Comparison of ENCODE assay signal across 21 cellular contexts in genomic region chr6:6649824-6650349, GRCh38.
A peak's percentile ranks its signal among the peaks of the same experiment; 100 is the strongest.
DNase-seq lines count a peak whose midpoint lies in the region; ATAC-seq and TF ChIP-seq lines count a peak whose summit lies in the region.
"Had no signal": no experiment of that assay in that cellular context is flagged by ENCODE, and none has a peak within 500 bp of the region (broad histone marks: within the 10 kb centered on the region; RNA-seq: fewer than 3 reads in every experiment).

No MANE protein-coding gene starts in this region.

- H3K27me3 ChIP-seq in right cardiac atrium (ENCODE audit: control insufficient read depth, insufficient read depth): no peaks in the 10 kb centered on the region
- H3K27me3 ChIP-seq: BE2C, MG63 had no signal

- peaks cover 56% of the 10 kb centered on the region for H3K4me1 Mint-ChIP-seq in activated CD8-positive, alpha-beta T cell treated with anti-CD3 and anti-CD28 coated beads, Interleukin-2, amount 10 ng/mL, durations not matched to agents 7 days and 5 days (ENCODE audit: low read depth)
- peaks cover 38% of the 10 kb centered on the region for H3K4me1 Mint-ChIP-seq in activated CD8-positive, alpha-beta T cell treated with anti-CD3 and anti-CD28 coated beads for 36 hours (ENCODE audit: low read depth)
- peaks cover 26% of the 10 kb centered on the region for H3K4me1 Mint-ChIP-seq in activated T-helper 1 cell treated with anti-CD3 and anti-CD28 coated beads, Interleukin-12 subunit alpha, Interleukin-12 subunit beta, Interleukin-2, Interleukin-4 antibody, amounts not matched to agents 30 ng/mL and 10 ng/mL and 1 ng/mL, durations not matched to agents 14 hours and 24 hours and 36 hours (ENCODE audit: low read depth)

- no peaks in the 10 kb centered on the region for H3K9me3 ChIP-seq in right cardiac atrium (ENCODE audit: control insufficient read depth, low read length)
- H3K9me3 ChIP-seq: BE2C had no signal

- CTCF ChIA-PET in activated CD8-positive, alpha-beta T cell treated with anti-CD3 and anti-CD28 coated beads, Interleukin-2, amount 10 ng/mL, durations not matched to agents 7 days and 5 days (lab: Charles Lee): interaction anchor here (0.6 kb wide), 1 partner anchor 1277 kb away, joined by 4 read pairs; no protein-coding TSS in a partner anchor
- CTCF ChIA-PET in activated CD8-positive, alpha-beta T cell treated with anti-CD3 and anti-CD28 coated beads for 36 hours (lab: Charles Lee): interaction anchor here (1.0 kb wide), 1 partner anchor 102 kb away, joined by 3 read pairs; no protein-coding TSS in a partner anchor

- intact Hi-C loops in activated CD8-positive, alpha-beta T cell treated with anti-CD3 and anti-CD28 coated beads for 36 hours (cut with micrococcal nuclease): no loop called here
- intact Hi-C loops in activated T-helper 1 cell treated with anti-CD3 and anti-CD28 coated beads, Interleukin-12 subunit alpha, Interleukin-12 subunit beta, Interleukin-2, Interleukin-4 antibody, amounts not matched to agents 30 ng/mL and 10 ng/mL and 1 ng/mL, durations not matched to agents 14 hours and 24 hours and 36 hours (cut with micrococcal nuclease): loop anchor here (10.0 kb wide), 1 partner anchor 1415 kb away; the partner anchor contains the start of gene BLOC1S5
- intact Hi-C loops in posterior cingulate gyrus (cut with DNase I): no loop called here
- intact Hi-C loops in right cardiac atrium (cut with DNase I): loop anchor here in 1 of 4 donors (10.0 kb wide), 1 partner anchor 55 kb away; no protein-coding TSS in a partner anchor

- DNase-seq in activated CD8-positive, alpha-beta T cell treated with anti-CD3 and anti-CD28 coated beads, Interleukin-2, amount 10 ng/mL, durations not matched to agents 7 days and 5 days: no peak
- no peak for DNase-seq in activated CD8-positive, alpha-beta T cell treated with anti-CD3 and anti-CD28 coated beads for 36 hours
- DNase-seq in DMS 273 treated with DMSO at 0.1 percent for 48 hours (lab: John Stamatoyannopoulos, UW) (peak; percentile 34), posterior cingulate gyrus (peak in 7 of 10 donors; percentile 18 to 92 (median 43)), kidney tubule cell (ENCODE audit: low spot score) (no peak), AML-193 (lab: John Stamatoyannopoulos, UW) (no peak), right cardiac atrium (no peak)
- no peak for DNase-seq in activated T-helper 1 cell treated with anti-CD3 and anti-CD28 coated beads, Interleukin-12 subunit alpha, Interleukin-12 subunit beta, Interleukin-2, Interleukin-4 antibody, amounts not matched to agents 30 ng/mL and 10 ng/mL and 1 ng/mL, durations not matched to agents 14 hours and 24 hours and 36 hours (ENCODE audit: low spot score)
- DNase-seq: BE2C, DND-41, GOT3, HCEC 1CT, MG63, NCI-H1417, NCI-H1694 treated with DMSO at 0.1 percent for 48 hours, NCI-H446 treated with DMSO at 0.1 percent for 48 hours, NCI-H526 treated with DMSO at 0.1 percent for 48 hours had no signal

- 79% methylated on average over 7 of the region's 7 CpGs for WGBS in right cardiac atrium

- ATAC-seq in activated CD8-positive, alpha-beta T cell treated with anti-CD3 and anti-CD28 coated beads, Interleukin-2, amount 10 ng/mL, durations not matched to agents 7 days and 5 days: no peak
- ATAC-seq in activated CD8-positive, alpha-beta T cell treated with anti-CD3 and anti-CD28 coated beads for 36 hours: no peak
- ATAC-seq in right cardiac atrium: no peak
- ATAC-seq: HepG2, K562, Right ventricle myocardium inferior had no signal

- no peak overlapping the region for H3K4me3 ChIP-seq in right cardiac atrium (ENCODE audit: low read length)
- H3K4me3 ChIP-seq: K562, MG63 had no signal

- POLR2A ChIA-PET in activated CD8-positive, alpha-beta T cell treated with anti-CD3 and anti-CD28 coated beads, Interleukin-2, amount 10 ng/mL, durations not matched to agents 7 days and 5 days (lab: Charles Lee): interaction anchor here (0.7 kb wide), 1 partner anchor 8 kb away, joined by 3 read pairs; no protein-coding TSS in a partner anchor
- POLR2A ChIA-PET in activated CD8-positive, alpha-beta T cell treated with anti-CD3 and anti-CD28 coated beads for 36 hours (lab: Charles Lee): no interaction called here

- no peak overlapping the region for H3K4me3 Mint-ChIP-seq in activated CD8-positive, alpha-beta T cell treated with anti-CD3 and anti-CD28 coated beads, Interleukin-2, amount 10 ng/mL, durations not matched to agents 7 days and 5 days
- H3K4me3 Mint-ChIP-seq in activated CD8-positive, alpha-beta T cell treated with anti-CD3 and anti-CD28 coated beads for 36 hours: no peak overlapping the region
- H3K4me3 Mint-ChIP-seq in activated T-helper 1 cell treated with anti-CD3 and anti-CD28 coated beads, Interleukin-12 subunit alpha, Interleukin-12 subunit beta, Interleukin-2, Interleukin-4 antibody, amounts not matched to agents 30 ng/mL and 10 ng/mL and 1 ng/mL, durations not matched to agents 14 hours and 24 hours and 36 hours: no peak overlapping the region

- peaks cover 15% of the 10 kb centered on the region for H3K9me3 Mint-ChIP-seq in activated CD8-positive, alpha-beta T cell treated with anti-CD3 and anti-CD28 coated beads, Interleukin-2, amount 10 ng/mL, durations not matched to agents 7 days and 5 days (ENCODE audit: insufficient read depth)
- H3K9me3 Mint-ChIP-seq in activated CD8-positive, alpha-beta T cell treated with anti-CD3 and anti-CD28 coated beads for 36 hours: no peaks in the 10 kb centered on the region
- no peaks in the 10 kb centered on the region for H3K9me3 Mint-ChIP-seq in activated T-helper 1 cell treated with anti-CD3 and anti-CD28 coated beads, Interleukin-12 subunit alpha, Interleukin-12 subunit beta, Interleukin-2, Interleukin-4 antibody, amounts not matched to agents 30 ng/mL and 10 ng/mL and 1 ng/mL, durations not matched to agents 14 hours and 24 hours and 36 hours

- H3K27ac Mint-ChIP-seq in activated CD8-positive, alpha-beta T cell treated with anti-CD3 and anti-CD28 coated beads, Interleukin-2, amount 10 ng/mL, durations not matched to agents 7 days and 5 days: peak overlapping the region; percentile 26
- H3K27ac Mint-ChIP-seq in activated CD8-positive, alpha-beta T cell treated with anti-CD3 and anti-CD28 coated beads for 36 hours: no peak overlapping the region
- peak overlapping the region; percentile 37 for H3K27ac Mint-ChIP-seq in activated T-helper 1 cell treated with anti-CD3 and anti-CD28 coated beads, Interleukin-12 subunit alpha, Interleukin-12 subunit beta, Interleukin-2, Interleukin-4 antibody, amounts not matched to agents 30 ng/mL and 10 ng/mL and 1 ng/mL, durations not matched to agents 14 hours and 24 hours and 36 hours

- H3K27ac ChIP-seq in right cardiac atrium (ENCODE audit: low read length): no peak overlapping the region
- H3K27ac ChIP-seq: HL-60 had no signal

- no peaks in the 10 kb centered on the region for H3K27me3 Mint-ChIP-seq in activated CD8-positive, alpha-beta T cell treated with anti-CD3 and anti-CD28 coated beads, Interleukin-2, amount 10 ng/mL, durations not matched to agents 7 days and 5 days (ENCODE audit: low read depth)
- H3K27me3 Mint-ChIP-seq in activated CD8-positive, alpha-beta T cell treated with anti-CD3 and anti-CD28 coated beads for 36 hours: no peaks in the 10 kb centered on the region
- H3K27me3 Mint-ChIP-seq in activated T-helper 1 cell treated with anti-CD3 and anti-CD28 coated beads, Interleukin-12 subunit alpha, Interleukin-12 subunit beta, Interleukin-2, Interleukin-4 antibody, amounts not matched to agents 30 ng/mL and 10 ng/mL and 1 ng/mL, durations not matched to agents 14 hours and 24 hours and 36 hours (ENCODE audit: insufficient read depth): no peaks in the 10 kb centered on the region

- H3K4me1 ChIP-seq in right cardiac atrium (ENCODE audit: control insufficient read depth, insufficient read depth, low read length): no peaks in the 10 kb centered on the region
- H3K4me1 ChIP-seq: BE2C had no signal

- TF ChIP-seq CTCF in activated CD8-positive, alpha-beta T cell treated with anti-CD3 and anti-CD28 coated beads for 36 hours (IDR thresholded peaks at IDR 0.05): no peak

- H3K36me3 Mint-ChIP-seq in activated CD8-positive, alpha-beta T cell treated with anti-CD3 and anti-CD28 coated beads, Interleukin-2, amount 10 ng/mL, durations not matched to agents 7 days and 5 days (ENCODE audit: low read depth): peaks cover 33% of the 10 kb centered on the region
- H3K36me3 Mint-ChIP-seq in activated CD8-positive, alpha-beta T cell treated with anti-CD3 and anti-CD28 coated beads for 36 hours (ENCODE audit: low read depth): no peaks in the 10 kb centered on the region
- H3K36me3 Mint-ChIP-seq in activated T-helper 1 cell treated with anti-CD3 and anti-CD28 coated beads, Interleukin-12 subunit alpha, Interleukin-12 subunit beta, Interleukin-2, Interleukin-4 antibody, amounts not matched to agents 30 ng/mL and 10 ng/mL and 1 ng/mL, durations not matched to agents 14 hours and 24 hours and 36 hours (ENCODE audit: low read depth): peaks cover 8% of the 10 kb centered on the region

Comparison
In these comparisons a context has a peak if more than half of its experiments do, and no peak if none do; other contexts are left out.
1. DNase-seq: peak in DMS 273 treated with DMSO at 0.1 percent for 48 hours (single experiment) and posterior cingulate gyrus (7 of 10); none in activated CD8-positive, alpha-beta T cell treated with anti-CD3 and anti-CD28 coated beads, Interleukin-2, amount 10 ng/mL, durations not matched to agents 7 days and 5 days (single experiment), activated CD8-positive, alpha-beta T cell treated with anti-CD3 and anti-CD28 coated beads for 36 hours (single experiment), activated T-helper 1 cell treated with anti-CD3 and anti-CD28 coated beads, Interleukin-12 subunit alpha, Interleukin-12 subunit beta, Interleukin-2, Interleukin-4 antibody, amounts not matched to agents 30 ng/mL and 10 ng/mL and 1 ng/mL, durations not matched to agents 14 hours and 24 hours and 36 hours (single experiment), kidney tubule cell (single experiment), AML-193 (0 of 2) and right cardiac atrium (0 of 3).